Comparison of ENCODE assay signal across 8 cellular contexts in the genomic region with DNA sequence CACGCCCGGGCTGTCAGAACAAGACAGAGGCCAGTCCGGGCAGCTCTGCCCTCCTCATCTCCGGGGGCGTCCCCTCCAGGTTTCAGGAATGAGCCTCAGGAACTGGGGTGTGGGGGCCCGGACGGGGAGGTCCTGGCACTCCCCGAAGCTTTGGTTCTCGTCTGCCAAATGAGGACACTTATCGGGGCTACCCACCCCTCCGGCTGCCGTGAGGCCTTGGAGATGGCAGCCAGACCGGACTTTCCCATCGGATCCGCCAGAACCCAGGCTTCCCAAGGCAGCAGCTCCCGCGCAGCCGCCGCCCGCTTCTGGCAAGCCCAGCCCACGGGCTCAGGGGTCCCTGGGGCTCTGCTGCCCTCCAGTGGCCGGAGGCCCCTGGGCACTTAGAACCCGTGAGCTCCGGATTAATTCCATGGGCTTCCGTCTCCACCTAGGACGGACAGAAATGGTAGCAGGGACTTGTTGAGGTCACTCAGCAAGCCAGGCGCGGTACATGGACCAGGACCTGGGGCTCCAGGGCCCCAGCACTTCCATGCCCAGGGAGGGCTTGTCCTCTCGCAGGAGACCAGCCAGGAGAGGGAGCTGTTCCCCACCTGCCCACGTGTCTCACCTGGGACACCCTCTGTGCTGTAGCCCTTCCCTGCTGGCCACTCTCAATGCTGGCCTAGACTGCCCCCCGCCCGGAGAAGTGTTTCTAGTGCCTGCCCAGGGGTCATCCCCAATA.
DNase-seq lines count a peak whose midpoint lies in the region; ATAC-seq and TF ChIP-seq lines count a peak whose summit lies in the region.

No MANE protein-coding gene starts in this region.

- 10% methylated on average over 4 of the region's 32 CpGs for WGBS in right lobe of liver (ENCODE audit: insufficient coverage, low coverage, low lambda C conversion rate, missing lambda C conversion rate)

- intact Hi-C loops in right lobe of liver (cut with DNase I) = loop anchor here in 1 of 2 donors (10.0 kb wide), 1 partner anchor 519 kb away; no protein-coding TSS in a partner anchor

- H3K27me3 Mint-ChIP-seq in activated CD4-positive, alpha-beta T cell treated with anti-CD3 and anti-CD28 coated beads, Interleukin-2, amount 10 ng/mL, durations not matched to agents 7 days and 5 days = peaks cover 3% of the 10 kb centered on the region

- POLR2A ChIA-PET in activated CD4-positive, alpha-beta T cell treated with anti-CD3 and anti-CD28 coated beads, Interleukin-2, amount 10 ng/mL, durations not matched to agents 7 days and 5 days (lab: Charles Lee) = no interaction called here

- CTCF ChIA-PET in activated CD4-positive, alpha-beta T cell treated with anti-CD3 and anti-CD28 coated beads, Interleukin-2, amount 10 ng/mL, durations not matched to agents 7 days and 5 days (lab: Charles Lee) = interaction anchor here (0.7 to 3.6 kb wide), 36 partner anchors 9 to 1358 kb away, joined by 3 to 23 read pairs (median 4); no protein-coding TSS in a partner anchor

- H3K9me3 ChIP-seq in right lobe of liver = no peaks in the 10 kb centered on the region

- peaks cover 0 to 6% (median 0%) of the 10 kb centered on the region in 4 donors for H3K4me1 ChIP-seq in right lobe of liver

- TF ChIP-seq POLR2A in right lobe of liver (IDR thresholded peaks at IDR 0.05) = no peak

- no peaks in the 10 kb centered on the region for H3K27me3 ChIP-seq in right lobe of liver

- DNase-seq in NK-92 treated with Interleukin-12 subunit alpha and Interleukin-12 subunit beta, amount 100 ng/mL, for 24 hours (lab: John Stamatoyannopoulos, UW) = peak; percentile 57
- DNase-seq in NK-92 (lab: John Stamatoyannopoulos, UW; ENCODE audit: unreplicated experiment) (no peak), NCI-H524 treated with DMSO at 0.1 percent for 48 hours (lab: John Stamatoyannopoulos, UW) (peak; percentile 36), dedifferentiated amniotic fluid mesenchymal stem cell (ENCODE audit: extremely low spot score) (peak; percentile 77), right lobe of liver (peak; percentile 84 to 86 (median 85))
- peak; percentile 78 for DNase-seq in activated CD4-positive, alpha-beta T cell treated with anti-CD3 and anti-CD28 coated beads, Interleukin-2, amount 10 ng/mL, durations not matched to agents 7 days and 5 days
- peak; percentile 68 to 79 for DNase-seq in stimulated activated CD4-positive, alpha-beta T cell treated with anti-CD3 and anti-CD28 coated beads, Interleukin-2, amount 100 ng/mL, for 48 hours

- H3K36me3 ChIP-seq in right lobe of liver = no peaks in the 10 kb centered on the region

- no peaks in the 10 kb centered on the region for H3K36me3 Mint-ChIP-seq in activated CD4-positive, alpha-beta T cell treated with anti-CD3 and anti-CD28 coated beads, Interleukin-2, amount 10 ng/mL, durations not matched to agents 7 days and 5 days (ENCODE audit: low read depth)

- ATAC-seq in HG03280 (IDR thresholded peaks at IDR 0.05; ENCODE audit: unreplicated experiment) (peak; percentile 67), right lobe of liver (peak; percentile 92 to 97 (median 96))

- peak; percentile 97 to 99 (median 98) for TF ChIP-seq CTCF in right lobe of liver (IDR thresholded peaks at IDR 0.05)

- peak overlapping the region; percentile 71 for H3K4me3 Mint-ChIP-seq in activated CD4-positive, alpha-beta T cell treated with anti-CD3 and anti-CD28 coated beads, Interleukin-2, amount 10 ng/mL, durations not matched to agents 7 days and 5 days

- H3K9me3 Mint-ChIP-seq in activated CD4-positive, alpha-beta T cell treated with anti-CD3 and anti-CD28 coated beads, Interleukin-2, amount 10 ng/mL, durations not matched to agents 7 days and 5 days = no peaks in the 10 kb centered on the region

- peaks cover 14% of the 10 kb centered on the region for H3K4me1 Mint-ChIP-seq in activated CD4-positive, alpha-beta T cell treated with anti-CD3 and anti-CD28 coated beads, Interleukin-2, amount 10 ng/mL, durations not matched to agents 7 days and 5 days

- peak overlapping the region; percentile 34 to 49 (median 40) for H3K4me3 ChIP-seq in right lobe of liver

- H3K27ac ChIP-seq in right lobe of liver = peak overlapping the region in 1 of 3 donors; percentile 38

- H3K27ac Mint-ChIP-seq in activated CD4-positive, alpha-beta T cell treated with anti-CD3 and anti-CD28 coated beads, Interleukin-2, amount 10 ng/mL, durations not matched to agents 7 days and 5 days = no peak overlapping the region
